In the genomic region with DNA sequence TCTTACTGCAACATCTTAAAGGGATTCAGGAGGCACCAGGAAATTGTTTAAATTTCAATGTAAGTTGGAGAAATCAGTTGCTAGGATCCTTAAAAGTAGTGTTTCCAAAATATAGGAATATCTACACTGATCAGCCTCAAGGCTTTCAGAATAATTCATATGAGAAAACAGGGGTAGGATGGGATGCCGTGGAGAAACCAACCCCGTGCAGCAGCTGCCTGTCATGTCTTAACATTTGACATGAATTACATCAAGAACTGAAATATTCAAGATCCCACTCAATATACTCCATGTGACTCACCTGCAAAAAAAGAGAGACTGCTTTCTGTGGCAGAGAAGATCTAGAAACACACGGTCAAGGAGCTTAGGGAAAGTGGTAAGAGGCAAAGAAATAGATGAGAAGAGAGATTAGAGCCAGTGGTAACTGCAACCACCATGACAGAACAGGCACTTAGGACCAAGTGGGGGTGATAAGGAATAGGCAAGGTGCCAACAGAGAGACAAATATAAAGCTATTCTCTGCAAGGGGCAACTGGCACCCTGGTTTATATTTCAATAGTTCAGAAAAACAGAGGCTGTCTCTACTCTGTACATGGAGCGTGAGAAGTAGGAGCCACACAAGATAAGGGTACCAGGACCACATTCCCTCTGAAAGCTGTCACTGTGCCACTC, we compare ENCODE assay signal across 20 cellular contexts.
DNase-seq lines count a peak whose midpoint lies in the region; TF ChIP-seq lines count a peak whose summit lies in the region.
"Had no signal": no experiment of that assay in that cellular context is flagged by ENCODE, and none has a peak within 500 bp of the region (broad histone marks: within the 10 kb centered on the region; RNA-seq: fewer than 3 reads in every experiment).

No MANE protein-coding gene starts in this region.

- TF ChIP-seq POLR2A in testis (IDR thresholded peaks at IDR 0.05): no peak

- 93 to 94% methylated on average over 4 of the region's 4 CpGs for WGBS in testis, 2 donors

- CTCF ChIA-PET in HEK293 (lab: Yijun Ruan, JAX): interaction anchor here (0.6 kb wide), 1 partner anchor 1506 kb away, joined by 3 read pairs; no protein-coding TSS in a partner anchor

- no peaks in the 10 kb centered on the region for H3K36me3 ChIP-seq in HEK293 (ENCODE audit: control insufficient read depth in 2 of 2, insufficient read depth in 1 of 2, low read length in 2 of 2)
- H3K36me3 ChIP-seq in testis (ENCODE audit: low read depth, missing control alignments): no peaks in the 10 kb centered on the region

- intact Hi-C loops in testis (cut with DNase I; ENCODE audit: low total_unique reads): no loop called here

- no peaks in the 10 kb centered on the region for H3K27me3 ChIP-seq in testis

- H3K4me1 ChIP-seq in HEK293 (ENCODE audit: control insufficient read depth, insufficient read depth, low read length) (no peaks in the 10 kb centered on the region), testis (no peaks in the 10 kb centered on the region)

- POLR2A ChIA-PET in HEK293 (lab: Yijun Ruan, JAX): no interaction called here

- H3K9me3 ChIP-seq in HEK293 (ENCODE audit: control insufficient read depth, insufficient read depth, low read depth, low read length) (no peaks in the 10 kb centered on the region), testis (no peaks in the 10 kb centered on the region)

- DNase-seq in DMS79 treated with DMSO at 0.1 percent for 48 hours (lab: John Stamatoyannopoulos, UW) (peak; percentile 4), caudate nucleus (lab: John Stamatoyannopoulos, UW) (peak in 33 of 61 donors; percentile 0 to 85 (median 25)), putamen (ENCODE audit: low spot score) (peak; percentile 67), SHP77 treated with DMSO at 0.1 percent for 48 hours (lab: John Stamatoyannopoulos, UW) (no peak), testis (no peak), NCI-H748 treated with DMSO at 0.1 percent for 48 hours (lab: John Stamatoyannopoulos, UW) (no peak)
- DNase-seq: Calu3; CD4-positive, alpha-beta memory T cell; GDM1; IMR-90; Kasumi-1; MM.1S; NCI-H1105 treated with DMSO at 0.1 percent for 48 hours; NCI-H187; NCI-H2171; NCI-H446; NCI-H69 had no signal

- H3K4me3 ChIP-seq in HEK293 (ENCODE audit: low read depth, low read length): no peak overlapping the region
- no peak overlapping the region for H3K4me3 ChIP-seq in testis
- H3K4me3 ChIP-seq: GM12878, GM23338 had no signal

- TF ChIP-seq CTCF in HEK293 (tag by site-specific recombination; IDR thresholded peaks at IDR 0.05) (no peak), testis (IDR thresholded peaks at IDR 0.05) (no peak)

- H3K27ac ChIP-seq in HEK293 (ENCODE audit: extremely low read depth, low read depth, low read length) (no peak overlapping the region), caudate nucleus (ENCODE audit: low read depth, low read length) (peak overlapping the region; percentile 49), testis (no peak overlapping the region)

TF ChIP-seq in HEK293, 187 proteins besides CTCF, POLR2A, EP300 and RAD21:
- no peak for TF ChIP-seq GLI4 (tag by site-specific recombination; IDR thresholded peaks at IDR 0.05)
- TF ChIP-seq GLIS1 (tag by site-specific recombination; IDR thresholded peaks at IDR 0.05): peak; percentile 60

Comparison
In these comparisons a context has a peak if more than half of its experiments do, and no peak if none do; other contexts are left out.
1. DNase-seq: peak in DMS79 treated with DMSO at 0.1 percent for 48 hours (single experiment), caudate nucleus (33 of 61) and putamen (single experiment); none in SHP77 treated with DMSO at 0.1 percent for 48 hours (single experiment), testis (single experiment) and NCI-H748 treated with DMSO at 0.1 percent for 48 hours (single experiment).